In the genomic region with DNA sequence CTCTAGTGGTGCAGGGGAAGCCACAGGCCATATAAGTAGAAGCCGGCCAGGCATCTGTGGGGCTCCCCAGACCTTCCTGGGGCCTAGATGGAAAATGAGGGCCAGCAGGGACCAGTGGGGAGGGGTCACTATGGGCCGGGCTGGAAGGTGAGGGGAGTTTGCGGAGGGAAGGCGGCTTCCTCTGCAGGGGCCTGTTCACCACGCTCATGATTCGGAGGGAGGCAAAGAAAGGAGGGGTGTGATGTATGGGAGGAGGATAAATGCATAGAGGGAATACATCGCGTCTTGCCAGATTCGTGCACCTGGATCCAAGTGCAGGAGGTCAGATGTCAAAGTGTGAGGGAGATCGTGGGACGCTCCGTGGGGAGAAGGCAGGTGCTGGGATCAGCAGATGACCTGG, we compare ENCODE assay signal across 34 cellular contexts. TPM values are rescaled to one million over a fixed set of nuclear protein-coding genes. Genes with fewer than 3 reads are reported as not detected.
"Had no signal": no experiment of that assay in that cellular context is flagged by ENCODE, and none has a peak within 500 bp of the region (broad histone marks: within the 10 kb centered on the region; RNA-seq: fewer than 3 reads in every experiment).

No MANE protein-coding gene starts in this region.

- H3K4me3 ChIP-seq: SJSA1 had no signal

- DNase-seq: activated CD4-positive, alpha-beta T cell treated with anti-CD3 and anti-CD28 coated beads, Interleukin-2, amount 10 ng/mL, durations not matched to agents 24 days and 14 days; activated CD4-positive, alpha-beta T cell treated with anti-CD3 and anti-CD28 coated beads, Interleukin-2, amount 50 U/mL, for 4 hours; activated CD8-positive, alpha-beta T cell treated with anti-CD3 and anti-CD28 coated beads for 36 hours; activated gamma-delta T cell; activated naive CD4-positive, alpha-beta T cell treated with Interleukin-2 at 50 U/mL for 16 hours; activated T-cell treated with anti-CD3 and anti-CD28 coated beads, Interleukin-2, amount 50 U/mL, for 1 hour; activated T-cell treated with anti-CD3 and anti-CD28 coated beads, Interleukin-2, amount 50 U/mL, for 72 hours; aorta; brain microvascular endothelial cell; central memory CD4-positive, alpha-beta T cell; MM.1S; MV-4-11; NCI-H1092; NCI-H1436 treated with DMSO at 0.1 percent for 48 hours; NCI-H187; NCI-H2081; NCI-H2171 treated with DMSO at 0.1 percent for 48 hours; NCI-H2227 treated with DMSO at 0.1 percent for 48 hours; NCI-H446; NCI-H510A treated with DMSO at 0.1 percent for 48 hours; NCI-H69; NCI-H82; SHP77 treated with DMSO at 0.1 percent for 48 hours; SK-N-SH had no signal

- H3K4me1 Mint-ChIP-seq: activated CD4-positive, alpha-beta T cell treated with anti-CD3 and anti-CD28 coated beads, Interleukin-2, amount 10 ng/mL, durations not matched to agents 24 days and 14 days; activated naive CD4-positive, alpha-beta T cell treated with anti-CD3 and anti-CD28 coated beads, Interleukin-2, amount 50 U/mL, for 24 hours had no signal

- H3K9me3 Mint-ChIP-seq: activated CD4-positive, alpha-beta T cell treated with anti-CD3 and anti-CD28 coated beads, Interleukin-2, amount 10 ng/mL, durations not matched to agents 24 days and 14 days; activated CD8-positive, alpha-beta T cell treated with anti-CD3 and anti-CD28 coated beads for 36 hours; activated naive CD4-positive, alpha-beta T cell treated with anti-CD3 and anti-CD28 coated beads, Interleukin-2, amount 50 U/mL, for 24 hours; activated T-cell treated with anti-CD3 and anti-CD28 coated beads, Interleukin-2, amount 50 U/mL, for 72 hours; activated T-helper 2 cell treated with anti-CD3 and anti-CD28 coated beads, Interferon-gamma antibody, Interleukin-2, Interleukin-4, amounts not matched to agents 10 μg/mL and 5 μg/mL and 100 μg/mL, durations not matched to agents 14 hours and 24 hours and 36 hours; T-helper 1 cell treated with Interleukin-12 subunit alpha and Interleukin-12 subunit beta and Interleukin-4 antibody, amounts not matched to agents 30 μg/mL and 1 μg/mL, for 36 hours; T-helper 2 cell treated with Interferon-gamma antibody and Interleukin-4, amounts not matched to agents 5 μg/mL and 100 μg/mL, for 36 hours had no signal

- FAIRE-seq: TTC549 had no signal

- H3K9me3 ChIP-seq: SJSA1, SK-N-SH had no signal

- H3K27ac Mint-ChIP-seq: activated CD4-positive, alpha-beta T cell treated with anti-CD3 and anti-CD28 coated beads, Interleukin-2, amount 10 ng/mL, durations not matched to agents 24 days and 14 days; activated CD8-positive, alpha-beta T cell treated with anti-CD3 and anti-CD28 coated beads for 36 hours; activated naive CD4-positive, alpha-beta T cell treated with anti-CD3 and anti-CD28 coated beads, Interleukin-2, amount 50 U/mL, for 24 hours; activated T-cell treated with anti-CD3 and anti-CD28 coated beads, Interleukin-2, amount 50 U/mL, for 72 hours; activated T-helper 2 cell treated with anti-CD3 and anti-CD28 coated beads, Interferon-gamma antibody, Interleukin-2, Interleukin-4, amounts not matched to agents 10 μg/mL and 5 μg/mL and 100 μg/mL, durations not matched to agents 14 hours and 24 hours and 36 hours; T-helper 1 cell treated with Interleukin-12 subunit alpha and Interleukin-12 subunit beta and Interleukin-4 antibody, amounts not matched to agents 30 μg/mL and 1 μg/mL, for 36 hours; T-helper 2 cell treated with Interferon-gamma antibody and Interleukin-4, amounts not matched to agents 5 μg/mL and 100 μg/mL, for 36 hours had no signal

- H3K4me3 Mint-ChIP-seq: activated CD4-positive, alpha-beta T cell treated with anti-CD3 and anti-CD28 coated beads, Interleukin-2, amount 10 ng/mL, durations not matched to agents 24 days and 14 days; activated CD8-positive, alpha-beta T cell treated with anti-CD3 and anti-CD28 coated beads for 36 hours; activated naive CD4-positive, alpha-beta T cell treated with anti-CD3 and anti-CD28 coated beads, Interleukin-2, amount 50 U/mL, for 24 hours; activated T-cell treated with anti-CD3 and anti-CD28 coated beads, Interleukin-2, amount 50 U/mL, for 72 hours; T-helper 1 cell treated with Interleukin-12 subunit alpha and Interleukin-12 subunit beta and Interleukin-4 antibody, amounts not matched to agents 30 μg/mL and 1 μg/mL, for 36 hours; T-helper 2 cell treated with Interferon-gamma antibody and Interleukin-4, amounts not matched to agents 5 μg/mL and 100 μg/mL, for 36 hours had no signal

- H3K4me2 ChIP-seq: KMS-11, SK-N-SH had no signal

- ATAC-seq: activated CD8-positive, alpha-beta T cell treated with anti-CD3 and anti-CD28 coated beads for 36 hours; activated T-cell treated with anti-CD3 and anti-CD28 coated beads, Interleukin-2, amount 50 U/mL, for 72 hours; Panc1 had no signal

- H3K36me3 ChIP-seq: SJSA1 had no signal

- H3K9ac ChIP-seq: KMS-11, SK-N-SH had no signal

- H3K27ac ChIP-seq: brain microvascular endothelial cell, KMS-11, SJSA1 had no signal

RNA-seq across cellular contexts. Expression of gene SLC16A8, which starts 6.9 kb away (rescaled TPM):
- total RNA-seq: activated CD4-positive, alpha-beta T cell treated with anti-CD3 and anti-CD28 coated beads, Interleukin-2, amount 10 ng/mL, durations not matched to agents 24 days and 14 days; activated CD8-positive, alpha-beta T cell treated with anti-CD3 and anti-CD28 coated beads for 36 hours; activated T-cell treated with anti-CD3 and anti-CD28 coated beads, Interleukin-2, amount 50 U/mL, for 72 hours; activated T-helper 2 cell treated with anti-CD3 and anti-CD28 coated beads, Interferon-gamma antibody, Interleukin-2, Interleukin-4, amounts not matched to agents 10 μg/mL and 5 μg/mL and 100 μg/mL, durations not matched to agents 14 hours and 24 hours and 36 hours; LHCN-M2; RPMI7951; SJSA1 had no signal

RNA-seq across cellular contexts. Expression of gene BAIAP2L2, which starts 33.4 kb away (rescaled TPM):
- total RNA-seq: SJSA1 had no signal
